In the genomic region with DNA sequence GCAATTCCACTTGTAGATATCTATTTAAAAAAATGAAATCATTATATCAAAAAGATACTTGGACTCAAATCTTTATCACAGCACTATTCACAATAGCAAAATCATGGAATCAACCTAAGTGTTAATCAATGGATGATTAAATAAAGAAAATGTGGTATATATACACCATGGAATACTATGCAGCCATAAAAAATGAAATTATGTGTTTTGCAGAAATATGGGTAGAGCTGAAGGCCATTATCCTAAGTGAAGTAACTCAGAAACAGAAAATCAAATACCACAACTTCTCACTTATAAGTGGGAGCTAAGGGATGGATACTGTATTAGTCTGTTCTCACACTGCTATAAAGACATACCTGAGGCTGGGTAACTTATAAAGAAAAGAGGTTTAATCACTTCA, we compare ENCODE assay signal across 27 cellular contexts.
"Had no signal": no experiment of that assay in that cellular context is flagged by ENCODE, and none has a peak within 500 bp of the region (broad histone marks: within the 10 kb centered on the region; RNA-seq: fewer than 3 reads in every experiment).

No MANE protein-coding gene starts in this region.

- H3K9me3 ChIP-seq: stomach, suprapubic skin, testis, thoracic aorta, thyroid gland, tibial artery, tibial nerve, transverse colon, upper lobe of left lung, upper lobe of right lung, uterus, vagina had no signal

- H3K4me3 ChIP-seq: stomach, suprapubic skin, testis, thoracic aorta, thyroid gland, tibial artery, tibial nerve, transverse colon, upper lobe of left lung, upper lobe of right lung, uterus, vagina had no signal

- ATAC-seq: stimulated activated effector memory CD8-positive, alpha-beta T cell treated with anti-CD3 and anti-CD28 coated beads, Interleukin-12 subunit alpha, Interleukin-12 subunit beta, amount 100 ng/mL, for 72 hours; stimulated activated memory B cell treated with anti-CD40 and anti-IgM and Interleukin-4, amounts not matched to agents 10 μg/mL and 1 μg/mL and 100 μg/mL, for 72 hours; stimulated activated naive B cell treated with anti-CD40 and anti-IgM and Interleukin-4, amounts not matched to agents 10 μg/mL and 1 μg/mL and 100 μg/mL, for 72 hours; stimulated activated naive CD8-positive, alpha-beta T cell treated with anti-CD3 and anti-CD28 coated beads, Interleukin-15, amount 100 ng/mL, for 72 hours; stimulated activated naive CD8-positive, alpha-beta T cell treated with anti-CD3 and anti-CD28 coated beads, Interleukin-15, Interleukin-2, amounts not matched to agents 100 U/mL and 50 U/mL, for 24 hours; upper lobe of right lung had no signal

- H3K36me3 ChIP-seq: stomach, suprapubic skin, thoracic aorta, thyroid gland, tibial artery, tibial nerve, transverse colon, upper lobe of left lung, upper lobe of right lung, uterus, vagina had no signal

- DNase-seq: stimulated activated CD4-positive, alpha-beta T cell treated with anti-CD3 and anti-CD28 coated beads, Interleukin-2, amount 100 ng/mL, for 48 hours; stimulated activated CD4-positive, alpha-beta T cell treated with anti-CD3 and anti-CD28 coated beads, Interleukin-4, amount 100 ng/mL, for 1 hour; stimulated activated CD4-positive, alpha-beta T cell treated with anti-CD3 and anti-CD28 coated beads, Interleukin-4, amount 100 ng/mL, for 24 hours; stimulated activated CD4-positive, alpha-beta T cell treated with anti-CD3 and anti-CD28 coated beads, Interleukin-4, amount 100 ng/mL, for 4 hours; stimulated activated CD8-positive, alpha-beta memory T cell treated with anti-CD3 and anti-CD28 coated beads, Interleukin-4, amount 100 ng/mL, for 48 hours; stimulated activated naive B cell treated with anti-CD40 and anti-IgM and Interleukin-4, amounts not matched to agents 10 μg/mL and 1 μg/mL and 100 μg/mL, for 72 hours; stimulated activated naive CD4-positive, alpha-beta T cell; stimulated activated naive CD4-positive, alpha-beta T cell treated with Interleukin-2 at 50 U/mL for 16 hours; stimulated activated naive CD8-positive, alpha-beta T cell treated with anti-CD3 and anti-CD28 coated beads, Interleukin-15, amount 100 ng/mL, for 72 hours; stimulated activated naive CD8-positive, alpha-beta T cell treated with anti-CD3 and anti-CD28 coated beads, Interleukin-15, Interleukin-2, amounts not matched to agents 100 U/mL and 50 U/mL, for 24 hours; stomach; substantia nigra; testis; thyroid gland; tibial artery; transverse colon; trophoblast cell; upper lobe of left lung; upper lobe of right lung; uterus had no signal

- H3K4me1 ChIP-seq: thyroid gland, tibial nerve, upper lobe of right lung, uterus had no signal

- FAIRE-seq: urothelium cell line had no signal

- H3K27ac ChIP-seq: stomach, suprapubic skin, testis, thoracic aorta, thyroid gland, tibial artery, tibial nerve, transverse colon, upper lobe of left lung, upper lobe of right lung, uterus, vagina had no signal

- H3K27me3 ChIP-seq: testis, thyroid gland, vagina had no signal
